ENCODE assay signal across 8 cellular contexts in the genomic region with DNA sequence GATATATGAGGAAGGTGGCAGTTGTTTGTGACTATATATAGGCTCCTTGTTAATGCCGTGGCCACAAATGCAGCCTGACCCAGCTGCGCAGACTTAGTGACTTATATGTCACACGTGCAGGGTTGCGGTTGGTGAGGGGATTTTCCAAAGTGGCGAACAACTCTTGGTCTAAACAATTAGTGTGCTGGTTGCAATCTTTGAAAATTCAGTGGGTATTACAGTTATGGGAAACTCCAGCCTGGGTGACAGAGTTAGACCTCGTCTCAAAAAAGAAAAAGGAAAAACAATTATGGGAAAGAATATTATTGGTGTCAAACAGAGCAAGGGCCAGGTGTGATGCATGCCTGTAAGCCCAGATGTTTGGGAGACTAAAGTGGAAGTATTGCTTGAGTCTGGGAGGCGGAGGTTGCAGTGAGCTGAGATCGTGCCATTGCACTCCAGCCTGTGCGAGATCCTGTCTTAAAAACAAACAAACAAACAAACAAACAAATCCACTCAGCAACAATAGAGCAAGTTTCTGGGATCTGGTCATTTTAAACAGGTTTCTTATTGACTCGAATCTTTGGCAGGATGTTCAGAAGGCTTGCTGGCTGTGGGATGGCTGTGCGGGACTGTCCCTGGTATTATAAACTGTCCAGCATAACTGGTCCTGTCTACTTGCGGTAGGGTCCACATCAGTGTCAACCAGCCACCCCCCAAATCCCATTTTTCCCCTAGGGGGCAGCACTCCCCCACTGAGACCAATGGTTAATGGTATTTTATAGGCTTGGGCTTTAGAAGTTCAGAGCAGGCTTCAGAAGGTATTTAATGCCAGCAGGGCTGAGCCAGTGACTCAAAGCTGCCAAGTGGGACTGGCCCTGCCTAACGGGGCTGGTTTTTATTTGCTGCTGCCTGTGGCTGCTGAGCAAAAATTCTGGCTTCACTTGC. TPM values are rescaled to one million over a fixed set of nuclear protein-coding genes. Genes with fewer than 3 reads are reported as not detected.
A peak's percentile ranks its signal among the peaks of the same experiment; 100 is the strongest.
DNase-seq lines count a peak whose midpoint lies in the region; ATAC-seq and TF ChIP-seq lines count a peak whose summit lies in the region.

No MANE protein-coding gene starts in this region.

- peak; percentile 73 to 83 for TF ChIP-seq CTCF in Caco-2 (IDR thresholded peaks at IDR 0.05; ENCODE audit: insufficient read depth in 1 of 2, low read depth in 1 of 2, low read length in 1 of 2, severe bottlenecking in 1 of 2, unreplicated experiment in 1 of 2)
- TF ChIP-seq CTCF in epithelial cell of esophagus (IDR thresholded peaks at IDR 0.05; ENCODE audit: insufficient read depth, low read depth, low read length, missing control alignments): peak; percentile 48
- TF ChIP-seq CTCF in natural killer cell (IDR thresholded peaks at IDR 0.05): peak; percentile 48
- TF ChIP-seq CTCF in stomach (IDR thresholded peaks at IDR 0.05): peak in 5 of 7 experiments; percentile 45 to 86 (median 68)

- ATAC-seq in GM19328 (IDR thresholded peaks at IDR 0.05; ENCODE audit: unreplicated experiment): peak; percentile 70
- peak; percentile 72 for ATAC-seq in HG03460 (IDR thresholded peaks at IDR 0.05; ENCODE audit: unreplicated experiment)
- ATAC-seq in natural killer cell: peak; percentile 76 to 90 (median 79)

- H3K9me3 ChIP-seq in Caco-2 (no peaks in the 10 kb centered on the region), stomach (no peaks in the 10 kb centered on the region)

- peaks cover 15% of the 10 kb centered on the region for H3K36me3 Mint-ChIP-seq in Caco-2 (ENCODE audit: insufficient read depth, unreplicated experiment)
- H3K36me3 Mint-ChIP-seq in natural killer cell: no peaks in the 10 kb centered on the region

- peak overlapping the region in 2 of 5 donors; percentile 46 to 49 for H3K27ac ChIP-seq in stomach

- peak; percentile 76 to 88 for DNase-seq in Caco-2
- peak; percentile 65 for DNase-seq in NOMO-1 treated with dmso at 0.1 percent for 144 hours (lab: John Stamatoyannopoulos, UW; ENCODE audit: unreplicated experiment)
- DNase-seq in activated CD8-positive, alpha-beta memory T cell treated with anti-CD3 and anti-CD28 coated beads, Interleukin-2, amount 50 U/mL, for 1 hour (ENCODE audit: extremely low read depth): peak; percentile 45
- DNase-seq in epithelial cell of esophagus (ENCODE audit: low read depth): peak; percentile 68
- peak; percentile 75 for DNase-seq in natural killer cell
- DNase-seq in stomach: peak; percentile 83

- H3K4me1 ChIP-seq in Caco-2 (no peaks in the 10 kb centered on the region), stomach (peaks cover 0 to 8% (median 2%) of the 10 kb centered on the region in 4 donors)

- CTCF ChIA-PET in Caco-2 (lab: Charles Lee): interaction anchor here (0.5 to 1.0 kb wide), 6 partner anchors 15 to 101 kb away, joined by 3 to 7 read pairs (median 4); partner anchors contain the start of gene CLASRP

- H3K27ac Mint-ChIP-seq in Caco-2 (ENCODE audit: unreplicated experiment) (no peak overlapping the region), natural killer cell (peak overlapping the region; percentile 87 to 89)

- no peak for TF ChIP-seq EP300 in stomach (IDR thresholded peaks at IDR 0.05)

- POLR2A ChIA-PET in Caco-2 (lab: Charles Lee): no interaction called here

- 46 to 54% (median 52%) methylated on average over 13 of the region's 13 CpGs for WGBS in stomach, 5 donors

- H3K27me3 ChIP-seq in Caco-2 (replicated peaks; ENCODE audit: control insufficient read depth, insufficient read depth, low read length): no peaks in the 10 kb centered on the region
- no peaks in the 10 kb centered on the region for H3K27me3 ChIP-seq in stomach

- H3K4me1 Mint-ChIP-seq in Caco-2 (ENCODE audit: low read depth, unreplicated experiment): no peaks in the 10 kb centered on the region
- H3K4me1 Mint-ChIP-seq in natural killer cell: peaks cover 8 to 14% of the 10 kb centered on the region in 2 donors

- no peak overlapping the region for H3K4me3 Mint-ChIP-seq in Caco-2 (ENCODE audit: unreplicated experiment)
- H3K4me3 Mint-ChIP-seq in natural killer cell: peak overlapping the region; percentile 63

- H3K4me3 ChIP-seq in Caco-2 (ENCODE audit: low read depth, low read length) (no peak overlapping the region), epithelial cell of esophagus (ENCODE audit: low read length) (no peak overlapping the region), stomach (no peak overlapping the region)

- no peaks in the 10 kb centered on the region for H3K9me3 Mint-ChIP-seq in Caco-2 (ENCODE audit: unreplicated experiment)
- no peaks in the 10 kb centered on the region for H3K9me3 Mint-ChIP-seq in natural killer cell

- no peaks in the 10 kb centered on the region for H3K36me3 ChIP-seq in Caco-2 (ENCODE audit: control insufficient read depth, insufficient read depth, low read length)
- peaks cover 0 to 63% (median 44%) of the 10 kb centered on the region in 4 donors for H3K36me3 ChIP-seq in stomach

- TF ChIP-seq POLR2A in stomach (IDR thresholded peaks at IDR 0.05): no peak

- BruUV-seq in Caco-2 (replicated peaks; lab: Mats Ljungman, UMichigan): no TSS peak

- intact Hi-C loops in Caco-2 (cut with micrococcal nuclease; ENCODE audit: unreplicated experiment) (loop anchor here (1.0 kb wide), 2 partner anchors 43 to 110 kb away; no protein-coding TSS in a partner anchor), natural killer cell (cut with micrococcal nuclease) (loop anchor here (1.0 to 2.0 kb wide), 3 partner anchors 15 to 42 kb away; partner anchors contain the start of gene RELB), stomach (cut with DNase I; ENCODE audit: low total_unique reads) (no loop called here)

- H3K27me3 Mint-ChIP-seq in Caco-2 (ENCODE audit: insufficient read depth, unreplicated experiment) (no peaks in the 10 kb centered on the region), natural killer cell (ENCODE audit: low read depth in 2 of 2) (no peaks in the 10 kb centered on the region)

RNA-seq across cellular contexts. Expression of gene RELB, which starts 15.4 kb away (rescaled TPM):
- total RNA-seq in Caco-2 (2022) (6.3 and 10.2 TPM in 2 replicates), natural killer cell (100 to 1,000 TPM in 2 of 3 donors, 10 to 100 TPM in 1; 92.4 to 119 (median 105) TPM), stomach (10 to 100 TPM in 2 of 5 donors, 1 to 10 TPM in 2, not detected in 1; 3.2 to 33.5 (median 10.2) TPM)
- polyA plus RNA-seq in stomach: 10 to 100 TPM in 2 of 3 donors, 1 to 10 TPM in 1; 9.8 to 27.0 (median 14.9) TPM

RNA-seq across cellular contexts. Expression of gene CLASRP, which starts 22.2 kb away (rescaled TPM):
- total RNA-seq in Caco-2 (2022) (104 and 111 TPM in 2 replicates), natural killer cell (100 to 1,000 TPM; 142 to 160 (median 146) TPM), stomach (100 to 1,000 TPM in 3 of 5 donors, 10 to 100 TPM in 2; 27.0 to 491 (median 274) TPM)
- polyA plus RNA-seq in stomach: 100 to 1,000 TPM in 1 of 3 donors, 10 to 100 TPM in 2; 47.7 to 131 (median 86.6) TPM

RNA-seq across cellular contexts. Expression of gene ZNF296, which starts 59.6 kb away (rescaled TPM):
- total RNA-seq in Caco-2 (2022) (8.4 and 9.4 TPM in 2 replicates), natural killer cell (1 to 10 TPM; 5.1 to 8.0 (median 8.0) TPM), stomach (10 to 100 TPM in 2 of 5 donors, 1 to 10 TPM in 1, under 1 TPM in 1, not detected in 1; 0.45 to 13.4 (median 7.4) TPM)
- polyA plus RNA-seq in stomach: 1 to 10 TPM; 2.7 to 7.0 (median 5.0) TPM
